ENCODE assay signal across 16 cellular contexts in genomic region chr12:106089935-106090334, GRCh38. TPM values are rescaled to one million over a fixed set of nuclear protein-coding genes. Genes with fewer than 3 reads are reported as not detected.
DNase-seq lines count a peak whose midpoint lies in the region; ATAC-seq and TF ChIP-seq lines count a peak whose summit lies in the region.
"Had no signal": no experiment of that assay in that cellular context is flagged by ENCODE, and none has a peak within 500 bp of the region (broad histone marks: within the 10 kb centered on the region; RNA-seq: fewer than 3 reads in every experiment).

No MANE protein-coding gene starts in this region.

- intact Hi-C loops in left ventricle myocardium inferior (cut with micrococcal nuclease) (no loop called here), sciatic nerve (cut with DNase I) (no loop called here)

- H3K4me1 Mint-ChIP-seq in immature natural killer cell = no peaks in the 10 kb centered on the region
- H3K4me1 Mint-ChIP-seq: naive thymus-derived CD8-positive, alpha-beta T cell had no signal

- TF ChIP-seq POLR2A in upper lobe of left lung (IDR thresholded peaks at IDR 0.05) = no peak

- H3K27ac Mint-ChIP-seq in immature natural killer cell = no peak overlapping the region
- H3K27ac Mint-ChIP-seq: activated T-helper 2 cell treated with anti-CD3 and anti-CD28 coated beads, Interferon-gamma antibody, Interleukin-2, Interleukin-4, amounts not matched to agents 10 μg/mL and 5 μg/mL and 100 μg/mL, durations not matched to agents 14 hours and 24 hours and 36 hours; naive thymus-derived CD8-positive, alpha-beta T cell had no signal

- WGBS in upper lobe of left lung, 2 donors = 87 to 94% methylated on average over 3 of the region's 3 CpGs

- DNase-seq in caudate nucleus (lab: John Stamatoyannopoulos, UW) = no peak
- DNase-seq in left ventricle myocardium inferior = no peak
- DNase-seq in sciatic nerve (ENCODE audit: low spot score) = no peak
- DNase-seq in upper lobe of left lung = no peak
- no peak for DNase-seq in NCI-H446 treated with DMSO at 0.1 percent for 48 hours (lab: John Stamatoyannopoulos, UW)
- no peak for DNase-seq in immature natural killer cell
- no peak for DNase-seq in AG08396 (ENCODE audit: low spot score)
- DNase-seq: MM.1S; naive thymus-derived CD8-positive, alpha-beta T cell; NCI-H2029; NCI-H526; SHP77 treated with DMSO at 0.1 percent for 48 hours; stimulated activated naive CD4-positive, alpha-beta T cell; T-helper 2 cell had no signal

- H3K4me3 Mint-ChIP-seq in immature natural killer cell = no peak overlapping the region
- H3K4me3 Mint-ChIP-seq: naive thymus-derived CD8-positive, alpha-beta T cell had no signal

- peaks cover 79% of the 10 kb centered on the region for H3K4me1 ChIP-seq in left ventricle myocardium inferior
- peaks cover 0 to 6% (median 0%) of the 10 kb centered on the region in 4 donors for H3K4me1 ChIP-seq in upper lobe of left lung

- H3K27ac ChIP-seq in caudate nucleus (ENCODE audit: low read depth, low read length) (peak overlapping the region; percentile 19), left ventricle myocardium inferior (replicated peaks) (peak overlapping the region; percentile 93), upper lobe of left lung (peak overlapping the region in 3 of 4 donors; percentile 35 to 74 (median 61))

- no peak for TF ChIP-seq CTCF in left ventricle myocardium inferior (IDR thresholded peaks at IDR 0.05; ENCODE audit: borderline replicate concordance)
- TF ChIP-seq CTCF in upper lobe of left lung (IDR thresholded peaks at IDR 0.05) = no peak

- H3K27me3 Mint-ChIP-seq in immature natural killer cell (ENCODE audit: low read depth in 3 of 3) = peaks cover 0 to 3% (median 0%) of the 10 kb centered on the region in 3 donors

- H3K4me3 ChIP-seq in left ventricle myocardium inferior (no peak overlapping the region), upper lobe of left lung (no peak overlapping the region)

- H3K9me3 ChIP-seq in left ventricle myocardium inferior (replicated peaks) = no peaks in the 10 kb centered on the region
- no peaks in the 10 kb centered on the region for H3K9me3 ChIP-seq in upper lobe of left lung

- H3K27me3 ChIP-seq in left ventricle myocardium inferior (ENCODE audit: low read depth) (no peaks in the 10 kb centered on the region), upper lobe of left lung (no peaks in the 10 kb centered on the region)

- H3K36me3 Mint-ChIP-seq in immature natural killer cell = no peaks in the 10 kb centered on the region
- H3K36me3 Mint-ChIP-seq: naive thymus-derived CD8-positive, alpha-beta T cell had no signal

- ATAC-seq in sciatic nerve (peak; percentile 73), upper lobe of left lung (ENCODE audit: low FRiP score in 2 of 2) (peak in 1 of 2 donors; percentile 62), GM18870 (IDR thresholded peaks at IDR 0.05; ENCODE audit: unreplicated experiment) (no peak)
- ATAC-seq: naive thymus-derived CD8-positive, alpha-beta T cell had no signal

- no peak for TF ChIP-seq EP300 in upper lobe of left lung (IDR thresholded peaks at IDR 0.05)

- no peaks in the 10 kb centered on the region for H3K9me3 Mint-ChIP-seq in immature natural killer cell
- H3K9me3 Mint-ChIP-seq: activated T-helper 2 cell treated with anti-CD3 and anti-CD28 coated beads, Interferon-gamma antibody, Interleukin-2, Interleukin-4, amounts not matched to agents 10 μg/mL and 5 μg/mL and 100 μg/mL, durations not matched to agents 14 hours and 24 hours and 36 hours; naive thymus-derived CD8-positive, alpha-beta T cell had no signal

- H3K36me3 ChIP-seq in left ventricle myocardium inferior (peaks cover 13% of the 10 kb centered on the region), upper lobe of left lung (no peaks in the 10 kb centered on the region)

RNA-seq across cellular contexts. Expression of gene NUAK1, which starts 48.8 kb away (rescaled TPM):
- 42.1 TPM for total RNA-seq in left ventricle myocardium inferior
- 38.6 TPM for total RNA-seq in sciatic nerve
- 10 to 100 TPM in 4 of 6 donors, 1 to 10 TPM in 2; 7.1 to 28.7 (median 10.9) TPM for total RNA-seq in upper lobe of left lung
- polyA plus RNA-seq in immature natural killer cell = 1 to 10 TPM in 1 of 3 donors, under 1 TPM in 2; 0.02 to 2.7 (median 0.68) TPM
- total RNA-seq: naive thymus-derived CD8-positive, alpha-beta T cell had no signal

Comparison
In these comparisons a context has a peak if more than half of its experiments do, and no peak if none do; other contexts are left out.
1. H3K27ac ChIP-seq: peak in every context shown above with its lines; median percentile 93 in left ventricle myocardium inferior; 61 in upper lobe of left lung; 19 in caudate nucleus.